8 cellular contexts compared by ENCODE assay signal in the genomic region with DNA sequence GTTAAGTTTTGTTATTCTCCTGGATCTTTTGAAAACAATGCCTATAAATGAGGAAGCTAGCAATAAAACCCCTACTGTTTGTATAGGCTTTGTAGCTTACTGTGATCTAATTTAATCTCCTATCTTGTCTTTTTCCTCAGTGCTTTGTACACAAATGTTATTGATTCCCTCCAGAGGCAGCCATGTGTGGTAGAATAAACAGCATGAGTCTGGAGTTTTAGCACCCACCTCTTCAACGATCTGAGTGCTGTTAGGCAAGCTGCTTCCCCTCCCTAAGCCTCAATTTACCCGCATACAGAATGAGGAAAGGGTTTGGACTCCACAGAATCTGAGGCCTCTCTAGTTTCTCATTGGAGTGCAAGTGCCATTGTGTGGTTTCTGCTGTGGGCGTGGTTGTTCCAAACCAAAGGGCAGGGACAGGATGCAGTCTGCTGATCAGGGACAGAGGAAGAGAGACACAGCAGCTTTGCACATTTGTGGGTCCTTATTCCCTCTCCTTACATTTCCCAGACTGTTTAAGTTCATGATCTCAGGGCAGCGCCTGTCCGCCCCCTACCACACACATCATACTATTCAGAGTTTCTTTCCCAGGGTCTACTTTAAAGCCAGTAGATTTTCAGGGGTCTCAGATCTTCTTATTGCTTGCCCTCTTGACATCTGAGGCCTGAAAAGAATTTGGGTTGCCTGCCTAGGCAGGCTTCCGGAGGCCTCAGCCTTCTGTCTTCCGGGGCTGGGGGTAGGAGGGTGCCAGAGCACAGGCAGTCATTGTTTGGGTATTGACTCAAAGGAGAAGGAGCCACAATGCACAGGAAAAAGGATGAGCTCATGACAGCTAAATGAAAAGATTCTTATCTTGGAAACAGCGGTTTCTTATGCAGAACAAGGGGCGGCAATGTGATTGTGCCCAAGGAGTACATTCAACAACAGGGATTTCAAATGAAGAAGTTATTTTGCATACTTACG.
DNase-seq lines count a peak whose midpoint lies in the region; ATAC-seq lines count a peak whose summit lies in the region.

No MANE protein-coding gene starts in this region.

- intact Hi-C loops in Right ventricle myocardium superior (cut with DNase I): no loop called here

- DNase-seq in NCI-H345 treated with DMSO at 0.1 percent for 48 hours (lab: John Stamatoyannopoulos, UW; ENCODE audit: unreplicated experiment) (peak; percentile 63), Right ventricle myocardium superior (no peak), cerebellar nuclear complex (lab: John Stamatoyannopoulos, UW) (no peak), left lobe of liver (ENCODE audit: low spot score) (no peak)
- DNase-seq in activated CD8-positive, alpha-beta memory T cell treated with anti-CD3 and anti-CD28 coated beads, Interleukin-2, amount 50 U/mL, for 4 hours: peak; percentile 56
- DNase-seq in stimulated activated CD4-positive, alpha-beta T cell treated with anti-CD3 and anti-CD28 coated beads, Interleukin-4, amount 100 ng/mL, for 24 hours: peak; percentile 64

- ATAC-seq in GM18868 (IDR thresholded peaks at IDR 0.05; ENCODE audit: unreplicated experiment) (peak; percentile 85), HG02759 (IDR thresholded peaks at IDR 0.05; ENCODE audit: unreplicated experiment) (peak; percentile 85), Right ventricle myocardium superior (ENCODE audit: poor library complexity) (peak; percentile 55), left lobe of liver (no peak)

Comparison
In these comparisons a context has a peak if more than half of its experiments do, and no peak if none do; other contexts are left out.
1. DNase-seq: peak in NCI-H345 treated with DMSO at 0.1 percent for 48 hours (single experiment), activated CD8-positive, alpha-beta memory T cell treated with anti-CD3 and anti-CD28 coated beads, Interleukin-2, amount 50 U/mL, for 4 hours (single experiment) and stimulated activated CD4-positive, alpha-beta T cell treated with anti-CD3 and anti-CD28 coated beads, Interleukin-4, amount 100 ng/mL, for 24 hours (single experiment); none in Right ventricle myocardium superior (single experiment), cerebellar nuclear complex (0 of 2) and left lobe of liver (single experiment).